ENCODE assay signal across 11 cellular contexts in genomic region chr19:50514346-50515167, GRCh38. TPM values are rescaled to one million over a fixed set of nuclear protein-coding genes. Genes with fewer than 3 reads are reported as not detected.
A peak's percentile ranks its signal among the peaks of the same experiment; 100 is the strongest.
DNase-seq lines count a peak whose midpoint lies in the region; ATAC-seq and TF ChIP-seq lines count a peak whose summit lies in the region.
"Had no signal": no experiment of that assay in that cellular context is flagged by ENCODE, and none has a peak within 500 bp of the region (broad histone marks: within the 10 kb centered on the region; RNA-seq: fewer than 3 reads in every experiment).

No MANE protein-coding gene starts in this region.

- DNase-seq in DMS79 treated with DMSO at 0.1 percent for 48 hours (lab: John Stamatoyannopoulos, UW), result peak; percentile 79
- peak; percentile 94 for DNase-seq in NCI-H1436 (lab: John Stamatoyannopoulos, UW)
- peak; percentile 58 for DNase-seq in astrocyte of the hippocampus (ENCODE audit: low read depth, low spot score)
- DNase-seq in neural crest cell (ENCODE audit: low read depth, low spot score), result no peak
- DNase-seq in HK-2 (ENCODE audit: unreplicated experiment), result no peak
- DNase-seq in activated CD4-positive, alpha-beta memory T cell treated with anti-CD3 and anti-CD28 coated beads for 36 hours, result no peak
- no peak for DNase-seq in GM13976 (ENCODE audit: low spot score)
- DNase-seq: NCI-H774 had no signal

- in situ Hi-C loops in GM13976 (cut with MboI; ENCODE audit: low sequenced_read_pairs, unreplicated experiment), result no loop called here

- H3K4me1 Mint-ChIP-seq in neural crest cell, result peaks cover 33% of the 10 kb centered on the region
- H3K4me1 Mint-ChIP-seq in activated CD4-positive, alpha-beta memory T cell treated with anti-CD3 and anti-CD28 coated beads for 36 hours (ENCODE audit: low read depth), result peaks cover 14% of the 10 kb centered on the region

- TF ChIP-seq CTCF in neural crest cell (conservative IDR thresholded peaks at IDR 0.05) (no peak), GM13976 (IDR thresholded peaks at IDR 0.05; ENCODE audit: borderline replicate concordance, control extremely low read depth, extremely low read depth, insufficient read depth, missing control alignments) (no peak)

- CTCF ChIA-PET in activated CD4-positive, alpha-beta memory T cell treated with anti-CD3 and anti-CD28 coated beads for 36 hours (lab: Charles Lee), result no interaction called here

- H3K36me3 Mint-ChIP-seq in neural crest cell (ENCODE audit: low read depth), result peaks cover 4% of the 10 kb centered on the region
- H3K36me3 Mint-ChIP-seq in activated CD4-positive, alpha-beta memory T cell treated with anti-CD3 and anti-CD28 coated beads for 36 hours, result no peaks in the 10 kb centered on the region

- H3K27me3 Mint-ChIP-seq in neural crest cell (ENCODE audit: low read depth), result peaks cover 8% of the 10 kb centered on the region
- peaks cover 6% of the 10 kb centered on the region for H3K27me3 Mint-ChIP-seq in activated CD4-positive, alpha-beta memory T cell treated with anti-CD3 and anti-CD28 coated beads for 36 hours

- ATAC-seq in GM19035 (IDR thresholded peaks at IDR 0.05; ENCODE audit: unreplicated experiment), result no peak

- peak overlapping the region; percentile 64 for H3K4me3 Mint-ChIP-seq in neural crest cell
- no peak overlapping the region for H3K4me3 Mint-ChIP-seq in activated CD4-positive, alpha-beta memory T cell treated with anti-CD3 and anti-CD28 coated beads for 36 hours
- H3K4me3 Mint-ChIP-seq: T-helper 1 cell treated with Interleukin-12 subunit alpha and Interleukin-12 subunit beta and Interleukin-4 antibody, amounts not matched to agents 30 μg/mL and 1 μg/mL, for 36 hours had no signal

- H3K9me3 Mint-ChIP-seq in neural crest cell, result no peaks in the 10 kb centered on the region
- no peaks in the 10 kb centered on the region for H3K9me3 Mint-ChIP-seq in activated CD4-positive, alpha-beta memory T cell treated with anti-CD3 and anti-CD28 coated beads for 36 hours
- H3K9me3 Mint-ChIP-seq: T-helper 1 cell treated with Interleukin-12 subunit alpha and Interleukin-12 subunit beta and Interleukin-4 antibody, amounts not matched to agents 30 μg/mL and 1 μg/mL, for 36 hours had no signal

- peak overlapping the region; percentile 90 for H3K27ac Mint-ChIP-seq in neural crest cell (ENCODE audit: unreplicated experiment)
- H3K27ac Mint-ChIP-seq in activated CD4-positive, alpha-beta memory T cell treated with anti-CD3 and anti-CD28 coated beads for 36 hours, result no peak overlapping the region
- H3K27ac Mint-ChIP-seq: T-helper 1 cell treated with Interleukin-12 subunit alpha and Interleukin-12 subunit beta and Interleukin-4 antibody, amounts not matched to agents 30 μg/mL and 1 μg/mL, for 36 hours had no signal

- POLR2A ChIA-PET in activated CD4-positive, alpha-beta memory T cell treated with anti-CD3 and anti-CD28 coated beads for 36 hours (lab: Charles Lee), result no interaction called here

- intact Hi-C loops in activated CD4-positive, alpha-beta memory T cell treated with anti-CD3 and anti-CD28 coated beads for 36 hours (cut with micrococcal nuclease), result no loop called here

RNA-seq across cellular contexts. Expression of gene ASPDH, which starts 0.8 kb away (rescaled TPM):
- total RNA-seq in neural crest cell, result 1.2 TPM in 1 of 2 replicates, not detected in the other
- not detected for total RNA-seq in activated CD4-positive, alpha-beta memory T cell treated with anti-CD3 and anti-CD28 coated beads for 36 hours
- total RNA-seq: suprapubic skin had no signal

RNA-seq across cellular contexts. Expression of gene JOSD2, which starts 3.6 kb away (rescaled TPM):
- 10.9 and 13.5 TPM in 2 replicates for total RNA-seq in neural crest cell
- 10 to 100 TPM; 29.5 to 36.2 TPM for total RNA-seq in activated CD4-positive, alpha-beta memory T cell treated with anti-CD3 and anti-CD28 coated beads for 36 hours

RNA-seq across cellular contexts. Expression of gene GARIN5A, which starts 37.9 kb away (rescaled TPM):
- total RNA-seq in neural crest cell, result 1.1 and 1.3 TPM in 2 replicates
- under 1 TPM; 0.77 to 0.88 TPM for total RNA-seq in activated CD4-positive, alpha-beta memory T cell treated with anti-CD3 and anti-CD28 coated beads for 36 hours

RNA-seq across cellular contexts. Expression of gene EMC10, which starts 38.2 kb away (rescaled TPM):
- total RNA-seq in neural crest cell, result 125 and 129 TPM in 2 replicates
- 10 to 100 TPM; 37.5 to 37.6 TPM for total RNA-seq in activated CD4-positive, alpha-beta memory T cell treated with anti-CD3 and anti-CD28 coated beads for 36 hours

RNA-seq across cellular contexts. Expression of gene LRRC4B, which starts 53.7 kb away (rescaled TPM):
- 42.5 and 50.2 TPM in 2 replicates for total RNA-seq in neural crest cell
- total RNA-seq in activated CD4-positive, alpha-beta memory T cell treated with anti-CD3 and anti-CD28 coated beads for 36 hours, result not detected

Comparison
In these comparisons a context has a peak if more than half of its experiments do, and no peak if none do; other contexts are left out.
1. DNase-seq: peak in DMS79 treated with DMSO at 0.1 percent for 48 hours (single experiment), NCI-H1436 (single experiment) and astrocyte of the hippocampus (single experiment); none in neural crest cell (single experiment), HK-2 (single experiment), activated CD4-positive, alpha-beta memory T cell treated with anti-CD3 and anti-CD28 coated beads for 36 hours (single experiment) and GM13976 (single experiment).